10 cellular contexts compared by ENCODE assay signal in the genomic region with DNA sequence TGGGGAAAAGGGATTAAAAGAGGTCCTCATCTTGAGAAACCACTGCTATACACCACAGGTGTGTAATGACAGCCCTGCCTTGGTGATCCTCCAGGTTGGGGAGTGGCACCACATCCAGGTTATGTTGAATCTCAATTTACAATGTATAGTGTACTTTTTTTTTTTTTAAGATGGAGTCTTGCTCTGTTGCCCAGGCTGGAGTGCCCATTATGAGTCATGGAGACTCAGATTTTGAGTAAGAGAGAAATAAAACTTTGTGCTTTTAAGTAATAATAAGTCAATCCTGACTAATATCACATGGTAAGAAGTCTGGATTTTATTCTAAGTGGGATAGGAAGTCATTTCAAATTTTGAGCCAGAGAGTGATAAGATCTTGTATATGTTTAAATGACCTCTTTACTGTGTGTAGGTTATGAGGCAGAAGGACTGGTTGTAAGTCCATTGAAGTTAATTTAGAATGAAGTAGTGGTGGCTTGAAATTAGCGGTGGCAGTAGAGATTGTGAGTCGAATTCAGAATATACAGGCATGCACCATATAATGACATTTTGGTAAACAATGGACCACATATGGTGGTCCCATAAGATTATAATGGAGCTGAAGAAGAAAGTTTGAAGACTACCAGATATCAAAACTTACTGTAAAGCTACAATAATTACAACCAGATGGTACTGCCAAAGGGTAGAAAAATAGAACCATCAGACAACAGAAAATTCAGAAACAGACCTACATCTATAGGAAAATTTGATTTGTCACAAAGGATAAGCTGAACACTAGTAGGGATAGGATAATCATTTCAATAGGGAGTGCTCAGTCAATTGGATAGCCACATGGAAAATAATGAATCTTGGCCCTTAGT. TPM values are rescaled to one million over a fixed set of nuclear protein-coding genes. Genes with fewer than 3 reads are reported as not detected.
A peak's percentile ranks its signal among the peaks of the same experiment; 100 is the strongest.
DNase-seq lines count a peak whose midpoint lies in the region; ATAC-seq and TF ChIP-seq lines count a peak whose summit lies in the region.
"Had no signal": no experiment of that assay in that cellular context is flagged by ENCODE, and none has a peak within 500 bp of the region (broad histone marks: within the 10 kb centered on the region; RNA-seq: fewer than 3 reads in every experiment).

No MANE protein-coding gene starts in this region.

- no peaks in the 10 kb centered on the region for H3K9me3 Mint-ChIP-seq in type B pancreatic cell

- CTCF ChIA-PET in GM10248 (lab: Yijun Ruan, JAX) = interaction anchor here (1.7 kb wide), 1 partner anchor 39 kb away, joined by 3 read pairs; no protein-coding TSS in a partner anchor

- TF ChIP-seq CTCF in right atrium auricular region (IDR thresholded peaks at IDR 0.05) (no peak), WERI-Rb-1 (IDR thresholded peaks at IDR 0.05; ENCODE audit: low read depth, low read length) (no peak), type B pancreatic cell (conservative IDR thresholded peaks at IDR 0.05) (no peak), GM10248 (IDR thresholded peaks at IDR 0.05; ENCODE audit: control extremely low read depth, extremely low read depth, low read depth, missing control alignments) (no peak)

- H3K36me3 Mint-ChIP-seq in type B pancreatic cell = peaks cover 4% of the 10 kb centered on the region

- no peak overlapping the region for H3K4me3 Mint-ChIP-seq in type B pancreatic cell

- H3K27ac ChIP-seq in right atrium auricular region (peak overlapping the region; percentile 87 to 91), WERI-Rb-1 (peak overlapping the region; percentile 75), right cardiac atrium (ENCODE audit: low read length) (peak overlapping the region; percentile 73)

- intact Hi-C loops in left cardiac atrium (cut with DNase I) = loop anchor here in 1 of 2 donors (2.0 to 5.0 kb wide), 3 partner anchors 33 to 61 kb away; partner anchors contain the start of gene ADPRH
- intact Hi-C loops in right cardiac atrium (cut with DNase I) = no loop called here

- H3K27me3 ChIP-seq in right atrium auricular region (no peaks in the 10 kb centered on the region), WERI-Rb-1 (ENCODE audit: insufficient read depth, low read depth, severe bottlenecking) (no peaks in the 10 kb centered on the region), right cardiac atrium (ENCODE audit: control insufficient read depth, insufficient read depth) (no peaks in the 10 kb centered on the region)

- no peaks in the 10 kb centered on the region for H3K9me3 ChIP-seq in right atrium auricular region
- no peaks in the 10 kb centered on the region for H3K9me3 ChIP-seq in WERI-Rb-1 (ENCODE audit: severe bottlenecking)
- H3K9me3 ChIP-seq in right cardiac atrium (ENCODE audit: control insufficient read depth, low read length) = no peaks in the 10 kb centered on the region

- no peaks in the 10 kb centered on the region for H3K27me3 Mint-ChIP-seq in type B pancreatic cell

- H3K4me1 ChIP-seq in right atrium auricular region = peaks cover 0 to 61% of the 10 kb centered on the region in 2 donors
- H3K4me1 ChIP-seq in right cardiac atrium (ENCODE audit: control insufficient read depth, insufficient read depth, low read length) = peaks cover 21% of the 10 kb centered on the region

- peaks cover 17% of the 10 kb centered on the region for H3K4me1 Mint-ChIP-seq in type B pancreatic cell (ENCODE audit: unreplicated experiment)

- POLR2A ChIA-PET in GM10248 (lab: Yijun Ruan, JAX) = no interaction called here

- H3K36me3 ChIP-seq in right atrium auricular region (peaks cover 61% of the 10 kb centered on the region), WERI-Rb-1 (no peaks in the 10 kb centered on the region)

- DNase-seq in right atrium auricular region (ENCODE audit: low spot score) = no peak
- DNase-seq in left cardiac atrium = no peak
- no peak for DNase-seq in WERI-Rb-1
- no peak for DNase-seq in right cardiac atrium
- no peak for DNase-seq in type B pancreatic cell (ENCODE audit: extremely low spot score, unreplicated experiment)
- no peak for DNase-seq in NCI-H187 (lab: John Stamatoyannopoulos, UW)
- no peak for DNase-seq in GM10248 (ENCODE audit: extremely low spot score)
- DNase-seq: cortex of kidney, NCI-H1105 treated with DMSO at 0.1 percent for 48 hours had no signal

- ATAC-seq in left cardiac atrium (no peak), right cardiac atrium (no peak), GM18502 (IDR thresholded peaks at IDR 0.05; ENCODE audit: poor library complexity, unreplicated experiment) (no peak)

- H3K4me3 ChIP-seq in right atrium auricular region = no peak overlapping the region
- H3K4me3 ChIP-seq in WERI-Rb-1 (ENCODE audit: low read depth, low read length) = no peak overlapping the region
- no peak overlapping the region for H3K4me3 ChIP-seq in right cardiac atrium (ENCODE audit: low read length)

- peak overlapping the region; percentile 90 for H3K27ac Mint-ChIP-seq in type B pancreatic cell

- 91% methylated on average over 2 of the region's 2 CpGs for WGBS in right cardiac atrium

RNA-seq across cellular contexts. Expression of gene POPDC2, which starts 20.7 kb away (rescaled TPM):
- total RNA-seq in right atrium auricular region (100 to 1,000 TPM; 679 to 853 TPM), left cardiac atrium (100 to 1,000 TPM; 383 to 677 TPM), right cardiac atrium (100 to 1,000 TPM; 348 to 827 (median 453) TPM), type B pancreatic cell (ENCODE audit: low replicate concordance) (1.4 and 2.6 TPM in 2 replicates)
- 504 TPM for polyA plus RNA-seq in right cardiac atrium

RNA-seq across cellular contexts. Expression of gene COX17, which starts 37.5 kb away (rescaled TPM):
- total RNA-seq in right atrium auricular region (10 to 100 TPM; 75.8 to 93.9 TPM), left cardiac atrium (100 to 1,000 TPM; 101 to 120 TPM), right cardiac atrium (100 to 1,000 TPM; 108 to 138 (median 132) TPM), type B pancreatic cell (ENCODE audit: low replicate concordance) (28.3 and 32.0 TPM in 2 replicates)
- polyA plus RNA-seq in right cardiac atrium = 622 TPM

RNA-seq across cellular contexts. Expression of gene PLA1A, which starts 42.0 kb away (rescaled TPM):
- 10 to 100 TPM in 1 of 2 donors, 1 to 10 TPM in 1; 6.7 to 11.6 TPM for total RNA-seq in right atrium auricular region
- total RNA-seq in left cardiac atrium = 1 to 10 TPM; 1.5 to 8.7 TPM
- total RNA-seq in right cardiac atrium = 1 to 10 TPM; 4.3 to 7.5 (median 5.5) TPM
- polyA plus RNA-seq in right cardiac atrium = 4.4 TPM
- 0.64 and 1.6 TPM in 2 replicates for total RNA-seq in type B pancreatic cell (ENCODE audit: low replicate concordance)

Comparison
In these comparisons a context has a peak if more than half of its experiments do, and no peak if none do; other contexts are left out.
1. RNA of gene POPDC2, which starts 20.7 kb away (total RNA-seq): 679 to 853 TPM in right atrium auricular region, 383 to 677 TPM in left cardiac atrium and 348 to 827 TPM in right cardiac atrium; 1.4 to 2.6 TPM in type B pancreatic cell; every median in the first group is over 10 times any median in the second.
2. Peak in every context shown above with its lines, with median percentiles within 50 percentile points of each other: H3K27ac ChIP-seq.